ENCODE assay signal across 16 cellular contexts in the genomic region with DNA sequence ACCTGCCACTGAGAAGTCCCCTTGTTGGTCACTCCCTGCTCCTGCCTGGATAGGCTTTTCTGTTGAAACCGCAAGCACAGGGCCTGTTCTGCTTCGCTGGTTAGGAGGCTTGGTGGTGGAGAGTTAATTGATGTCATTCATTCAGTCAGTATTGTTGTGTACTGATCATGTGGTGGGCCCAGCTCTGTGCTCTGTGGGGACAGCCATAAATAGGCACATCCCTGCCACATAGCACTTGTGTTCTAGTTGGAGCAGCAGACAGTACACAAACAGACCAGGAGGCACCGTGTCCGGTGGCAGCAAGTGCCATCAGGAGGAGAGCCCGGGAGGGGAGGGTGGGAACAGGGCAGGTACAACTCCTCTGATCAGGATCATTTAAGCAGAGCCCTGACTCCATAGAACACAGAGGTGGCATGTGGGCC.
DNase-seq lines count a peak whose midpoint lies in the region; ATAC-seq and TF ChIP-seq lines count a peak whose summit lies in the region.
"Had no signal": no experiment of that assay in that cellular context is flagged by ENCODE, and none has a peak within 500 bp of the region (broad histone marks: within the 10 kb centered on the region; RNA-seq: fewer than 3 reads in every experiment).

No MANE protein-coding gene starts in this region.

- H3K36me3 ChIP-seq in lower lobe of right lung, result no peaks in the 10 kb centered on the region
- H3K36me3 ChIP-seq: SJSA1 had no signal

- DNase-seq in DMS53 treated with DMSO at 0.1 percent for 48 hours (lab: John Stamatoyannopoulos, UW; ENCODE audit: unreplicated experiment), result peak; percentile 33
- DNase-seq in NCI-H128 (lab: John Stamatoyannopoulos, UW; ENCODE audit: unreplicated experiment), result peak; percentile 52
- peak; percentile 98 for DNase-seq in NCI-H510A (lab: John Stamatoyannopoulos, UW)
- peak; percentile 73 for DNase-seq in kidney tubule cell (ENCODE audit: low spot score)
- DNase-seq in lower lobe of right lung, result no peak
- DNase-seq in WTC11 (ENCODE audit: low spot score), result no peak
- DNase-seq: activated CD4-positive, alpha-beta T cell treated with anti-CD3 and anti-CD28 coated beads, Interleukin-2, amount 10 ng/mL, durations not matched to agents 7 days and 5 days; activated T-cell treated with anti-CD3 and anti-CD28 coated beads, Interleukin-2, amount 50 U/mL, for 1 hour; stimulated activated CD4-positive, alpha-beta T cell treated with anti-CD3 and anti-CD28 coated beads, Interleukin-12 subunit alpha, Interleukin-12 subunit beta, amount 100 ng/mL, for 4 hours; T1000 had no signal

- H3K4me1 Mint-ChIP-seq in WTC11, result peaks cover 33% of the 10 kb centered on the region
- H3K4me1 Mint-ChIP-seq: activated CD4-positive, alpha-beta T cell treated with anti-CD3 and anti-CD28 coated beads, Interleukin-2, amount 10 ng/mL, durations not matched to agents 7 days and 5 days; B cell had no signal

- ATAC-seq in lower lobe of right lung, result no peak
- no peak for ATAC-seq in WTC11
- ATAC-seq in HG02642 (IDR thresholded peaks at IDR 0.05; ENCODE audit: poor library complexity, unreplicated experiment), result no peak
- ATAC-seq: left lobe of liver had no signal

- no peaks in the 10 kb centered on the region for H3K4me1 ChIP-seq in lower lobe of right lung
- H3K4me1 ChIP-seq: SJSA1 had no signal

- H3K9me3 ChIP-seq in lower lobe of right lung, result no peaks in the 10 kb centered on the region
- H3K9me3 ChIP-seq: SJSA1 had no signal

- H3K27me3 ChIP-seq in lower lobe of right lung (ENCODE audit: low read depth), result peaks cover 22% of the 10 kb centered on the region
- H3K27me3 ChIP-seq: hepatocyte, SJSA1 had no signal

- intact Hi-C loops in lower lobe of right lung (cut with DNase I), result no loop called here

- TF ChIP-seq CTCF in lower lobe of right lung (IDR thresholded peaks at IDR 0.05) (no peak), WTC11 (IDR thresholded peaks at IDR 0.05) (no peak)

- no peak overlapping the region for H3K4me3 ChIP-seq in lower lobe of right lung
- H3K4me3 ChIP-seq: hepatocyte, SJSA1 had no signal

- no peaks in the 10 kb centered on the region for H3K27me3 Mint-ChIP-seq in WTC11 (ENCODE audit: low read depth)

- H3K27ac Mint-ChIP-seq in WTC11, result no peak overlapping the region
- H3K27ac Mint-ChIP-seq: activated CD4-positive, alpha-beta T cell treated with anti-CD3 and anti-CD28 coated beads, Interleukin-2, amount 10 ng/mL, durations not matched to agents 7 days and 5 days; activated naive CD8-positive, alpha-beta T cell; B cell had no signal

- CTCF ChIA-PET in WTC11 (lab: Charles Lee), result interaction anchor here (1.1 kb wide), 1 partner anchor 19 kb away, joined by 3 read pairs; no protein-coding TSS in a partner anchor

- H3K27ac ChIP-seq in lower lobe of right lung, result no peak overlapping the region
- H3K27ac ChIP-seq: SJSA1 had no signal

- peaks cover under 1% of the 10 kb centered on the region; the same call in 1 of the 2 replicates for H3K36me3 Mint-ChIP-seq in WTC11
- H3K36me3 Mint-ChIP-seq: activated naive CD8-positive, alpha-beta T cell had no signal

- no peak overlapping the region for H3K4me3 Mint-ChIP-seq in WTC11
- H3K4me3 Mint-ChIP-seq: activated CD4-positive, alpha-beta T cell treated with anti-CD3 and anti-CD28 coated beads, Interleukin-2, amount 10 ng/mL, durations not matched to agents 7 days and 5 days; activated naive CD8-positive, alpha-beta T cell; B cell had no signal

- H3K9me3 Mint-ChIP-seq in WTC11, result peaks cover 1% of the 10 kb centered on the region
- H3K9me3 Mint-ChIP-seq: activated CD4-positive, alpha-beta T cell treated with anti-CD3 and anti-CD28 coated beads, Interleukin-2, amount 10 ng/mL, durations not matched to agents 7 days and 5 days had no signal

- POLR2A ChIA-PET in WTC11 (lab: Charles Lee), result no interaction called here

TF ChIP-seq in WTC11, 78 proteins besides CTCF, POLR2A, EP300 and RAD21:
- no peak for TF ChIP-seq PRRX2 (CRISPR knock-in tag; IDR thresholded peaks at IDR 0.05)
- no peak for TF ChIP-seq RORB (CRISPR knock-in tag; IDR thresholded peaks at IDR 0.05)
- TF ChIP-seq, protein P1, sequence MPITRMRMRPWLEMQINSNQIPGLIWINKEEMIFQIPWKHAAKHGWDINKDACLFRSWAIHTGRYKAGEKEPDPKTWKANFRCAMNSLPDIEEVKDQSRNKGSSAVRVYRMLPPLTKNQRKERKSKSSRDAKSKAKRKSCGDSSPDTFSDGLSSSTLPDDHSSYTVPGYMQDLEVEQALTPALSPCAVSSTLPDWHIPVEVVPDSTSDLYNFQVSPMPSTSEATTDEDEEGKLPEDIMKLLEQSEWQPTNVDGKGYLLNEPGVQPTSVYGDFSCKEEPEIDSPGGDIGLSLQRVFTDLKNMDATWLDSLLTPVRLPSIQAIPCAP (CRISPR knock-in tag; IDR thresholded peaks at IDR 0.05), result no peak
- TF ChIP-seq NFATC4 (CRISPR knock-in tag; IDR thresholded peaks at IDR 0.05), result no peak
- no peak for TF ChIP-seq ZNF416 (CRISPR knock-in tag; IDR thresholded peaks at IDR 0.05)
- TF ChIP-seq, protein P2, sequence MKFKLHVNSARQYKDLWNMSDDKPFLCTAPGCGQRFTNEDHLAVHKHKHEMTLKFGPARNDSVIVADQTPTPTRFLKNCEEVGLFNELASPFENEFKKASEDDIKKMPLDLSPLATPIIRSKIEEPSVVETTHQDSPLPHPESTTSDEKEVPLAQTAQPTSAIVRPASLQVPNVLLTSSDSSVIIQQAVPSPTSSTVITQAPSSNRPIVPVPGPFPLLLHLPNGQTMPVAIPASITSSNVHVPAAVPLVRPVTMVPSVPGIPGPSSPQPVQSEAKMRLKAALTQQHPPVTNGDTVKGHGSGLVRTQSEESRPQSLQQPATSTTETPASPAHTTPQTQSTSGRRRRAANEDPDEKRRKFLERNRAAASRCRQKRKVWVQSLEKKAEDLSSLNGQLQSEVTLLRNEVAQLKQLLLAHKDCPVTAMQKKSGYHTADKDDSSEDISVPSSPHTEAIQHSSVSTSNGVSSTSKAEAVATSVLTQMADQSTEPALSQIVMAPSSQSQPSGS (CRISPR knock-in tag; IDR thresholded peaks at IDR 0.05; ENCODE audit: borderline replicate concordance, low read depth), result no peak
- TF ChIP-seq MYBL2 (CRISPR knock-in tag; IDR thresholded peaks at IDR 0.05), result no peak
- no peak for TF ChIP-seq ZNF396 (CRISPR knock-in tag; IDR thresholded peaks at IDR 0.05; ENCODE audit: borderline replicate concordance)
- TF ChIP-seq NR3C1 (CRISPR knock-in tag; conservative IDR thresholded peaks at IDR 0.05; ENCODE audit: low read depth), result no peak
- TF ChIP-seq, protein P3, sequence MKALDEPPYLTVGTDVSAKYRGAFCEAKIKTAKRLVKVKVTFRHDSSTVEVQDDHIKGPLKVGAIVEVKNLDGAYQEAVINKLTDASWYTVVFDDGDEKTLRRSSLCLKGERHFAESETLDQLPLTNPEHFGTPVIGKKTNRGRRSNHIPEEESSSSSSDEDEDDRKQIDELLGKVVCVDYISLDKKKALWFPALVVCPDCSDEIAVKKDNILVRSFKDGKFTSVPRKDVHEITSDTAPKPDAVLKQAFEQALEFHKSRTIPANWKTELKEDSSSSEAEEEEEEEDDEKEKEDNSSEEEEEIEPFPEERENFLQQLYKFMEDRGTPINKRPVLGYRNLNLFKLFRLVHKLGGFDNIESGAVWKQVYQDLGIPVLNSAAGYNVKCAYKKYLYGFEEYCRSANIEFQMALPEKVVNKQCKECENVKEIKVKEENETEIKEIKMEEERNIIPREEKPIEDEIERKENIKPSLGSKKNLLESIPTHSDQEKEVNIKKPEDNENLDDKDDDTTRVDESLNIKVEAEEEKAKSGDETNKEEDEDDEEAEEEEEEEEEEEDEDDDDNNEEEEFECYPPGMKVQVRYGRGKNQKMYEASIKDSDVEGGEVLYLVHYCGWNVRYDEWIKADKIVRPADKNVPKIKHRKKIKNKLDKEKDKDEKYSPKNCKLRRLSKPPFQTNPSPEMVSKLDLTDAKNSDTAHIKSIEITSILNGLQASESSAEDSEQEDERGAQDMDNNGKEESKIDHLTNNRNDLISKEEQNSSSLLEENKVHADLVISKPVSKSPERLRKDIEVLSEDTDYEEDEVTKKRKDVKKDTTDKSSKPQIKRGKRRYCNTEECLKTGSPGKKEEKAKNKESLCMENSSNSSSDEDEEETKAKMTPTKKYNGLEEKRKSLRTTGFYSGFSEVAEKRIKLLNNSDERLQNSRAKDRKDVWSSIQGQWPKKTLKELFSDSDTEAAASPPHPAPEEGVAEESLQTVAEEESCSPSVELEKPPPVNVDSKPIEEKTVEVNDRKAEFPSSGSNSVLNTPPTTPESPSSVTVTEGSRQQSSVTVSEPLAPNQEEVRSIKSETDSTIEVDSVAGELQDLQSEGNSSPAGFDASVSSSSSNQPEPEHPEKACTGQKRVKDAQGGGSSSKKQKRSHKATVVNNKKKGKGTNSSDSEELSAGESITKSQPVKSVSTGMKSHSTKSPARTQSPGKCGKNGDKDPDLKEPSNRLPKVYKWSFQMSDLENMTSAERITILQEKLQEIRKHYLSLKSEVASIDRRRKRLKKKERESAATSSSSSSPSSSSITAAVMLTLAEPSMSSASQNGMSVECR (CRISPR knock-in tag; IDR thresholded peaks at IDR 0.05; ENCODE audit: borderline replicate concordance), result no peak
TF ChIP-seq in WTC11: peak in this region for 0.

Comparison
In these comparisons a context has a peak if more than half of its experiments do, and no peak if none do; other contexts are left out.
1. DNase-seq: peak in DMS53 treated with DMSO at 0.1 percent for 48 hours (single experiment), NCI-H128 (single experiment), NCI-H510A (single experiment) and kidney tubule cell (single experiment); none in lower lobe of right lung (single experiment) and WTC11 (single experiment).